In genomic region chr16:62883526-62883925, GRCh38 we compare ENCODE assay signal across 9 cellular contexts.
"Had no signal": no experiment of that assay in that cellular context is flagged by ENCODE, and none has a peak within 500 bp of the region (broad histone marks: within the 10 kb centered on the region; RNA-seq: fewer than 3 reads in every experiment).

No MANE protein-coding gene starts in this region.

- DNase-seq: GM23248, GOT3, H7, H9, HCEC 1CT, HFFc6 had no signal

- H3K9me3 Mint-ChIP-seq: GM23338 had no signal

- H3K36me3 ChIP-seq: HAP-1 had no signal

- H2AFZ ChIP-seq: GM23248, GM23338 had no signal

- H3K4me3 ChIP-seq: GM23248, GM23338, HAP-1 had no signal

- H3K4me2 ChIP-seq: GM23338 had no signal

- ATAC-seq: GM23338, HCT116 had no signal

- H3K9ac ChIP-seq: GM23248 had no signal

- H3K4me1 Mint-ChIP-seq: GM23338, H9 had no signal

- H3K4me1 ChIP-seq: HAP-1 had no signal

- H3K27ac Mint-ChIP-seq: GM23338, H9, HFFc6 had no signal

- H3K9me3 ChIP-seq: HAP-1 had no signal

- H3K27ac ChIP-seq: GM23248 had no signal

- H3K4me3 Mint-ChIP-seq: GM23338, H9, HFFc6 had no signal
